In genomic region chr5:114152656-114153360, GRCh38 we compare ENCODE assay signal across 23 cellular contexts.
"Had no signal": no experiment of that assay in that cellular context is flagged by ENCODE, and none has a peak within 500 bp of the region (broad histone marks: within the 10 kb centered on the region; RNA-seq: fewer than 3 reads in every experiment).

No MANE protein-coding gene starts in this region.

- DNase-seq: activated B cell treated with CpG ODN at 0.5 μM for 24 hours; activated CD8-positive, alpha-beta memory T cell treated with anti-CD3 and anti-CD28 coated beads, Interleukin-2, amount 10 ng/mL, durations not matched to agents 7 days and 5 days; activated CD8-positive, alpha-beta T cell treated with anti-CD3 and anti-CD28 coated beads, Interleukin-2, amount 10 ng/mL, durations not matched to agents 7 days and 5 days; activated T-cell treated with anti-CD3 and anti-CD28 coated beads, Interleukin-2, amount 50 U/mL, for 48 hours; aorta; body of pancreas; cerebellar nuclear complex; colonic mucosa; effector memory CD8-positive, alpha-beta T cell; heart right ventricle; lower lobe of right lung; mesenchymal stem cell; naive thymus-derived CD8-positive, alpha-beta T cell; nucleus accumbens; right cardiac atrium; stimulated activated CD4-positive, alpha-beta T cell treated with anti-CD3 and anti-CD28 coated beads, Interleukin-12 subunit alpha, Interleukin-12 subunit beta, amount 100 ng/mL, for 4 hours; stimulated activated CD4-positive, alpha-beta T cell treated with anti-CD3 and anti-CD28 coated beads, Interleukin-4, amount 100 ng/mL, for 24 hours; T-helper 2 cell; trophoblast cell; uterus had no signal

- ATAC-seq: activated CD8-positive, alpha-beta memory T cell treated with anti-CD3 and anti-CD28 coated beads, Interleukin-2, amount 10 ng/mL, durations not matched to agents 7 days and 5 days; activated CD8-positive, alpha-beta T cell treated with anti-CD3 and anti-CD28 coated beads, Interleukin-2, amount 10 ng/mL, durations not matched to agents 7 days and 5 days; activated naive CD4-positive, alpha-beta T cell treated with anti-CD3 and anti-CD28 coated beads, Interleukin-2, amount 50 U/mL, for 72 hours; body of pancreas; effector memory CD8-positive, alpha-beta T cell; foreskin keratinocyte; heart right ventricle; left lobe of liver; lower lobe of right lung; naive thymus-derived CD8-positive, alpha-beta T cell; right cardiac atrium had no signal
